31 cellular contexts compared by ENCODE assay signal in the genomic region with DNA sequence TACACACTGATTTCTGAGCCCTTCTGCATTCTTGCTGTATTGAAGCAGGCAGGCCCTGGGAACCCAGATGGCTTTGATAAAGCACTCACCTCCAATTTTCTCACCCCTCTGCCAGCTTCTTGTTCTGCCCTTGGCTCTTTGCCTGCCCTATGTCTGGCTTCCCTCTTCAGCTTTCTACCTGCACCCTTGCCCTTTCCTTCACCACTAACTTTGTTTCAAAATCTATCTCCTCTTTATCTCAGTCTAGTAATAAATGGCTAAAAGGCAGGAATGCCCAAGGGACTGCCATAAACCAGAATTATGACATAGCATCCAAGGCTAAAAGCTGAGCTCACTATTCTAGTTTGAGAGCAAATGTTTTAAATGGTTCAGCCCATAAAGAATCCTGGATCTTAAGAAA.
"Had no signal": no experiment of that assay in that cellular context is flagged by ENCODE, and none has a peak within 500 bp of the region (broad histone marks: within the 10 kb centered on the region; RNA-seq: fewer than 3 reads in every experiment).

No MANE protein-coding gene starts in this region.

- H3K27ac ChIP-seq: ascending aorta, breast epithelium, Peyer's patch, SJSA1 had no signal

- DNase-seq: activated CD4-positive, alpha-beta T cell treated with anti-CD3 and anti-CD28 coated beads, Interleukin-2, amount 10 ng/mL, durations not matched to agents 24 days and 14 days; activated CD4-positive, alpha-beta T cell treated with anti-CD3 and anti-CD28 coated beads, Interleukin-2, amount 50 U/mL, for 4 hours; activated CD8-positive, alpha-beta T cell treated with anti-CD3 and anti-CD28 coated beads for 36 hours; activated gamma-delta T cell; activated naive CD4-positive, alpha-beta T cell treated with Interleukin-2 at 50 U/mL for 16 hours; activated naive CD8-positive, alpha-beta T cell treated with anti-CD3 and anti-CD28 coated beads, Interleukin-2, amount 10 ng/mL, durations not matched to agents 7 days and 5 days; activated T-cell treated with anti-CD3 and anti-CD28 coated beads, Interleukin-2, amount 50 U/mL, for 1 hour; activated T-cell treated with anti-CD3 and anti-CD28 coated beads, Interleukin-2, amount 50 U/mL, for 72 hours; amygdala; NCI-H1105; NCI-H1417 treated with DMSO at 0.1 percent for 48 hours; NCI-H187 treated with DMSO at 0.1 percent for 48 hours; NCI-H2081; NCI-H2227 treated with DMSO at 0.1 percent for 48 hours; NCI-H446; NCI-H510A treated with DMSO at 0.1 percent for 48 hours; NCI-H526 treated with DMSO at 0.1 percent for 48 hours; NCI-H774; PC-3; Peyer's patch; RPMI8226; SHP77 treated with DMSO at 0.1 percent for 48 hours; T-helper 1 cell; T1000 had no signal

- H3K4me3 ChIP-seq: ascending aorta, breast epithelium, Peyer's patch, SJSA1 had no signal

- H3K36me3 Mint-ChIP-seq: activated naive CD4-positive, alpha-beta T cell treated with anti-CD3 and anti-CD28 coated beads, Interleukin-2, amount 50 U/mL, for 24 hours; activated naive CD8-positive, alpha-beta T cell treated with anti-CD3 and anti-CD28 coated beads, Interleukin-2, amount 10 ng/mL, durations not matched to agents 7 days and 5 days had no signal

- ATAC-seq: activated CD8-positive, alpha-beta T cell treated with anti-CD3 and anti-CD28 coated beads for 36 hours; activated T-cell treated with anti-CD3 and anti-CD28 coated beads, Interleukin-2, amount 50 U/mL, for 72 hours; activated T-helper 17 cell treated with anti-CD3 and anti-CD28 coated beads, Interleukin-2, amount 50 U/mL, for 72 hours; PC-3; SK-N-SH treated with all-trans-retinoic acid at 6 μM for 48 hours had no signal

- H3K4me3 Mint-ChIP-seq: activated CD4-positive, alpha-beta T cell treated with anti-CD3 and anti-CD28 coated beads, Interleukin-2, amount 10 ng/mL, durations not matched to agents 24 days and 14 days; activated CD8-positive, alpha-beta T cell treated with anti-CD3 and anti-CD28 coated beads for 36 hours; activated naive CD4-positive, alpha-beta T cell treated with anti-CD3 and anti-CD28 coated beads, Interleukin-2, amount 50 U/mL, for 24 hours; activated naive CD8-positive, alpha-beta T cell treated with anti-CD3 and anti-CD28 coated beads, Interleukin-2, amount 10 ng/mL, durations not matched to agents 7 days and 5 days; activated T-cell treated with anti-CD3 and anti-CD28 coated beads, Interleukin-2, amount 50 U/mL, for 72 hours; activated T-helper 17 cell treated with anti-CD3 and anti-CD28 coated beads, Interleukin-2, amount 50 U/mL, for 72 hours had no signal

- H3K9me3 ChIP-seq: ascending aorta, breast epithelium, Peyer's patch, SJSA1 had no signal

- H3K9me3 Mint-ChIP-seq: activated CD4-positive, alpha-beta T cell treated with anti-CD3 and anti-CD28 coated beads, Interleukin-2, amount 10 ng/mL, durations not matched to agents 24 days and 14 days; activated CD8-positive, alpha-beta T cell treated with anti-CD3 and anti-CD28 coated beads for 36 hours; activated naive CD4-positive, alpha-beta T cell treated with anti-CD3 and anti-CD28 coated beads, Interleukin-2, amount 50 U/mL, for 24 hours; activated naive CD8-positive, alpha-beta T cell treated with anti-CD3 and anti-CD28 coated beads, Interleukin-2, amount 10 ng/mL, durations not matched to agents 7 days and 5 days; activated T-cell treated with anti-CD3 and anti-CD28 coated beads, Interleukin-2, amount 50 U/mL, for 72 hours; activated T-helper 17 cell treated with anti-CD3 and anti-CD28 coated beads, Interleukin-2, amount 50 U/mL, for 72 hours had no signal

- H3K27me3 ChIP-seq: ascending aorta, Peyer's patch, SJSA1 had no signal

- H3K27ac Mint-ChIP-seq: activated CD4-positive, alpha-beta T cell treated with anti-CD3 and anti-CD28 coated beads, Interleukin-2, amount 10 ng/mL, durations not matched to agents 24 days and 14 days; activated CD8-positive, alpha-beta T cell treated with anti-CD3 and anti-CD28 coated beads for 36 hours; activated naive CD4-positive, alpha-beta T cell treated with anti-CD3 and anti-CD28 coated beads, Interleukin-2, amount 50 U/mL, for 24 hours; activated naive CD8-positive, alpha-beta T cell treated with anti-CD3 and anti-CD28 coated beads, Interleukin-2, amount 10 ng/mL, durations not matched to agents 7 days and 5 days; activated T-cell treated with anti-CD3 and anti-CD28 coated beads, Interleukin-2, amount 50 U/mL, for 72 hours; activated T-helper 17 cell treated with anti-CD3 and anti-CD28 coated beads, Interleukin-2, amount 50 U/mL, for 72 hours had no signal

- H3K4me1 ChIP-seq: ascending aorta, breast epithelium, Peyer's patch, SJSA1 had no signal

- FAIRE-seq: TTC549 had no signal

- H3K36me3 ChIP-seq: ascending aorta, breast epithelium, Peyer's patch, SJSA1 had no signal

- H3K4me1 Mint-ChIP-seq: activated CD4-positive, alpha-beta T cell treated with anti-CD3 and anti-CD28 coated beads, Interleukin-2, amount 10 ng/mL, durations not matched to agents 24 days and 14 days; activated naive CD4-positive, alpha-beta T cell treated with anti-CD3 and anti-CD28 coated beads, Interleukin-2, amount 50 U/mL, for 24 hours; activated naive CD8-positive, alpha-beta T cell treated with anti-CD3 and anti-CD28 coated beads, Interleukin-2, amount 10 ng/mL, durations not matched to agents 7 days and 5 days; activated T-helper 17 cell treated with anti-CD3 and anti-CD28 coated beads, Interleukin-2, amount 50 U/mL, for 72 hours had no signal
